8 cellular contexts compared by ENCODE assay signal in the genomic region with DNA sequence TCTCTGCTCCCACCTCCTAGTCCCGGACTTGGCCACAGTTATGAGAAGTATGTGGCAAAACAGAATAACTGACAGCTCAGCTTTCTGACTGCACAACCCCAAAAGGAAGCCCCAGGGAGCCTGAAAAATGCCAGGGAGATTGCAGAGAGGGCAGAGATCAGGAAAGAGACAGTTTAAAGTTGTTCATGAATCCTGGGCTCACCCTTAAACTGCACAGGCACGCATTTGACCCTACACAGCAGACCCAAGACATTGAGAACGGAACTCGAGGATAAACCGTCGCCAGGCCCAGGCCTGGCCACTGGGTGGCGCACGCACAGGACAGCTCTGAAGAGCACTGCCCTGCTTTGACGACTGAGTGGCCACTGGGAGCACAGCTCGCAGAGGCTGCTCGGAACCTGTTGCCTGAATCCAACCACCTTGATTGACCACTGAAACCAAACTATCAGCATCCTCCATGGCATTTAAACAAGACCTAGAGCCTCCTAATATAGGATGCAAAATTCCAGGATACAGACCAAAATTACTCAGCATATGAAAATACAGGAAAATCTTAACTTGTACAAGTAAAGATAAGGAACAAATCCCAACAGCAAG.
A peak's percentile ranks its signal among the peaks of the same experiment; 100 is the strongest.
DNase-seq lines count a peak whose midpoint lies in the region; ATAC-seq and TF ChIP-seq lines count a peak whose summit lies in the region.

No MANE protein-coding gene starts in this region.

- no peak overlapping the region for H3K18ac ChIP-seq in neuronal stem cell (ENCODE audit: low read length)

- H4K91ac ChIP-seq in neuronal stem cell (ENCODE audit: low read depth, low read length, poor library complexity) = no peak overlapping the region

- H3K9me3 ChIP-seq in neuronal stem cell (replicated peaks in 1 of 2; ENCODE audit: control insufficient read depth in 2 of 2, insufficient read depth in 1 of 2, low read depth in 1 of 2, low read length in 2 of 2) (no peaks in the 10 kb centered on the region), vagina (no peaks in the 10 kb centered on the region)

- no peak overlapping the region for H3K4ac ChIP-seq in neuronal stem cell (ENCODE audit: low read length)

- H3K4me3 ChIP-seq in neuronal stem cell (ENCODE audit: low read length in 2 of 2) (no peak overlapping the region), vagina (no peak overlapping the region)

- peak; percentile 89 for TF ChIP-seq CTCF in GM10266 (IDR thresholded peaks at IDR 0.05; ENCODE audit: control insufficient read depth, insufficient read depth, low read depth, missing control alignments)
- TF ChIP-seq CTCF in vagina (IDR thresholded peaks at IDR 0.05) = peak in 2 of 3 experiments; percentile 30 to 33

- H3K9ac ChIP-seq in neuronal stem cell (ENCODE audit: low read depth, low read length, poor library complexity) = no peak overlapping the region

- TF ChIP-seq POLR2A in vagina (IDR thresholded peaks at IDR 0.05) = no peak

- no peak overlapping the region for H3K4me2 ChIP-seq in neuronal stem cell (ENCODE audit: insufficient read depth, low read length, poor library complexity, severe bottlenecking)

- H3K27ac Mint-ChIP-seq in activated CD8-positive, alpha-beta T cell treated with anti-CD3 and anti-CD28 coated beads, Interleukin-2, amount 10 ng/mL, durations not matched to agents 7 days and 5 days = no peak overlapping the region

- H3K27ac ChIP-seq in neuronal stem cell (replicated peaks; ENCODE audit: low read length) (no peak overlapping the region), vagina (no peak overlapping the region)

- H3K36me3 Mint-ChIP-seq in activated CD8-positive, alpha-beta T cell treated with anti-CD3 and anti-CD28 coated beads, Interleukin-2, amount 10 ng/mL, durations not matched to agents 7 days and 5 days (ENCODE audit: low read depth) = no peaks in the 10 kb centered on the region

- no peak overlapping the region for H2BK120ac ChIP-seq in neuronal stem cell (ENCODE audit: low read depth, low read length)

- POLR2A ChIA-PET in activated CD8-positive, alpha-beta T cell treated with anti-CD3 and anti-CD28 coated beads, Interleukin-2, amount 10 ng/mL, durations not matched to agents 7 days and 5 days (lab: Charles Lee) = no interaction called here

- no peak overlapping the region for H2AFZ ChIP-seq in neuronal stem cell (ENCODE audit: low read length)

- peaks cover 5% of the 10 kb centered on the region for H3K27me3 Mint-ChIP-seq in activated CD8-positive, alpha-beta T cell treated with anti-CD3 and anti-CD28 coated beads, Interleukin-2, amount 10 ng/mL, durations not matched to agents 7 days and 5 days (ENCODE audit: low read depth)

- no peaks in the 10 kb centered on the region for H3K9me3 Mint-ChIP-seq in activated CD8-positive, alpha-beta T cell treated with anti-CD3 and anti-CD28 coated beads, Interleukin-2, amount 10 ng/mL, durations not matched to agents 7 days and 5 days (ENCODE audit: insufficient read depth)

- no peaks in the 10 kb centered on the region for H3K27me3 ChIP-seq in neuronal stem cell (ENCODE audit: control insufficient read depth in 3 of 3, insufficient read depth in 3 of 3, low read depth in 1 of 3, low read length in 3 of 3)
- H3K27me3 ChIP-seq in vagina = no peaks in the 10 kb centered on the region

- no peak overlapping the region for H2AK5ac ChIP-seq in neuronal stem cell (ENCODE audit: low read depth, low read length)

- H3K14ac ChIP-seq in neuronal stem cell (ENCODE audit: low read length) = no peak overlapping the region

- no peak overlapping the region for H3K23ac ChIP-seq in neuronal stem cell (ENCODE audit: low read depth, low read length, poor library complexity)

- no peak overlapping the region for H2BK12ac ChIP-seq in neuronal stem cell (ENCODE audit: low read length)

- H3K36me3 ChIP-seq in neuronal stem cell (replicated peaks in 1 of 2; ENCODE audit: control insufficient read depth in 2 of 2, insufficient read depth in 2 of 2, low read length in 2 of 2) = no peaks in the 10 kb centered on the region
- H3K36me3 ChIP-seq in vagina = no peaks in the 10 kb centered on the region

- intact Hi-C loops in vagina (cut with DNase I) = no loop called here

- DNase-seq in 8988T (peak; percentile 92), GM10266 (ENCODE audit: extremely low spot score) (peak; percentile 78), NCI-H2227 treated with DMSO at 0.1 percent for 48 hours (lab: John Stamatoyannopoulos, UW) (peak; percentile 33), fibroblast of gingiva (ENCODE audit: low read depth) (peak; percentile 92), neuronal stem cell (ENCODE audit: low spot score) (peak; percentile 64), vagina (ENCODE audit: extremely low spot score in 2 of 2) (no peak)
- DNase-seq in activated CD8-positive, alpha-beta T cell treated with anti-CD3 and anti-CD28 coated beads, Interleukin-2, amount 10 ng/mL, durations not matched to agents 7 days and 5 days = peak; percentile 62

- H3K79me1 ChIP-seq in neuronal stem cell (ENCODE audit: low read depth, low read length) = no peaks in the 10 kb centered on the region

- CTCF ChIA-PET in activated CD8-positive, alpha-beta T cell treated with anti-CD3 and anti-CD28 coated beads, Interleukin-2, amount 10 ng/mL, durations not matched to agents 7 days and 5 days (lab: Charles Lee) = interaction anchor here (1.0 to 1.5 kb wide), 2 partner anchors 8 to 76 kb away, joined by 3 read pairs; no protein-coding TSS in a partner anchor

- H3K4me1 ChIP-seq in neuronal stem cell (ENCODE audit: control insufficient read depth in 2 of 2, insufficient read depth in 1 of 2, low read depth in 1 of 2, low read length in 2 of 2) (peaks cover 2 to 13% of the 10 kb centered on the region in 2 donors), vagina (peaks cover 11% of the 10 kb centered on the region)

- no peak overlapping the region for H2BK5ac ChIP-seq in neuronal stem cell (ENCODE audit: low read length)

- ATAC-seq in activated CD8-positive, alpha-beta T cell treated with anti-CD3 and anti-CD28 coated beads, Interleukin-2, amount 10 ng/mL, durations not matched to agents 7 days and 5 days = peak; percentile 80
- no peak for ATAC-seq in HG03342 (IDR thresholded peaks at IDR 0.05; ENCODE audit: unreplicated experiment)

- H2BK15ac ChIP-seq in neuronal stem cell (ENCODE audit: low read length) = no peak overlapping the region

- no peak overlapping the region for H3K4me3 Mint-ChIP-seq in activated CD8-positive, alpha-beta T cell treated with anti-CD3 and anti-CD28 coated beads, Interleukin-2, amount 10 ng/mL, durations not matched to agents 7 days and 5 days

- no CpG with 5 or more reads among the region's 11 CpGs for WGBS in neuronal stem cell (ENCODE audit: extremely low coverage in 2 of 2, insufficient read length in 2 of 2, insufficient replicate concordance in 1 of 2), 2 donors

- peaks cover 3% of the 10 kb centered on the region for H3K4me1 Mint-ChIP-seq in activated CD8-positive, alpha-beta T cell treated with anti-CD3 and anti-CD28 coated beads, Interleukin-2, amount 10 ng/mL, durations not matched to agents 7 days and 5 days (ENCODE audit: low read depth)

- H4K8ac ChIP-seq in neuronal stem cell (ENCODE audit: low read depth, low read length) = no peak overlapping the region

Comparison
In these comparisons a context has a peak if more than half of its experiments do, and no peak if none do; other contexts are left out.
1. DNase-seq: peak in 8988T (single experiment), GM10266 (single experiment), NCI-H2227 treated with DMSO at 0.1 percent for 48 hours (single experiment), activated CD8-positive, alpha-beta T cell treated with anti-CD3 and anti-CD28 coated beads, Interleukin-2, amount 10 ng/mL, durations not matched to agents 7 days and 5 days (single experiment), fibroblast of gingiva (single experiment) and neuronal stem cell (single experiment); none in vagina (0 of 2).